ENCODE assay signal across 10 cellular contexts in the genomic region with DNA sequence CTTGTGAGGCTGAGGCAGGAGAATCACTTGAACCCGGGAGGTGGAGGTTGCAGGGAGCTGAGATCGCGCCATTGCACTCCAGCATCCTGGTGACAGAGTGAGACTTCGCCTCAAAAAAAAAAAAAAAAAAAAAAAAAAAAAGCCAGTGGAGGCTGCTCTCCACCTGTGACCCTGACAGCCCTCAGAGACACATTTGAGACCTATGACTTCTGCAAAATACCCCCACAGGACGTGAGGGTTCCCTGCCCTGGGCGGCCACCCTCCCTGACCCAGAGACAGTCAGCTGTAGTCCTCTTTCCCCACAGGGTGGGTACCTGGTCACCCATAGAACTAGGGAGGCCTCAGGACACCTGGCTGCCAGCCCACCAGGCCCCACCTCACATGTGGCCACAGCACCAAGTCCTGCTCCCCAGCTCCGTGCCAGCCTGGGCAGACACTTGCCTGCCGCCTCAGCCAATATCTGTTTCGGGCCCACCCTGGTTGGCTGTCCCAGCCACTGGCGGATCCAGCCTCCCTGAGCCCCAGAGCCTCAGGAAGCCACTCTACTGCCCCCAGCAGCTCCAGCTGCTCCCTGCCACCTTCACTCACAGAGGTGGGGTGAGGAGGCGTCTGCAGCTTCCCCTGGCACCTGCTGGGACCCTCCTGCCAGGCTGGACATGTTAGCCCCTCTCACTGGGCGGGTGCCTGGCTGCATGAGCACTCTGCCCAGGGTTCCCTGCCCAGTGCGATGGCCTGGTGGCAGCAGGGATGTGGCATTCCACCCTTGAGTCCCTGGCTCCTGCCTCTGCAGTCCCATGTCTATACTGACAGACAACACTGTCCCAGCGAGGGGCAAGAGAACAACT. TPM values are rescaled to one million over a fixed set of nuclear protein-coding genes. Genes with fewer than 3 reads are reported as not detected.
DNase-seq lines count a peak whose midpoint lies in the region; ATAC-seq and TF ChIP-seq lines count a peak whose summit lies in the region.
"Had no signal": no experiment of that assay in that cellular context is flagged by ENCODE, and none has a peak within 500 bp of the region (broad histone marks: within the 10 kb centered on the region; RNA-seq: fewer than 3 reads in every experiment).

No MANE protein-coding gene starts in this region.

- no peak overlapping the region for H3K4me3 ChIP-seq in CD8-positive, alpha-beta T cell (ENCODE audit: low read depth, low read length)
- H3K4me3 ChIP-seq in OCI-LY1 (ENCODE audit: low read depth, low read length, poor library complexity, severe bottlenecking) (no peak overlapping the region), parathyroid adenoma (ENCODE audit: low read depth, low read length) (no peak overlapping the region), MM.1S (ENCODE audit: low read length) (no peak overlapping the region)
- no peak overlapping the region for H3K4me3 ChIP-seq in effector memory CD4-positive, alpha-beta T cell (ENCODE audit: insufficient read depth, low read depth, low read length, poor library complexity, severe bottlenecking)

- H3K4me1 ChIP-seq in CD8-positive, alpha-beta T cell (ENCODE audit: insufficient read depth, low read length) = peaks cover 76% of the 10 kb centered on the region
- H3K4me1 ChIP-seq in OCI-LY1 (ENCODE audit: insufficient read depth, low read length, severe bottlenecking) (peaks cover 68% of the 10 kb centered on the region), parathyroid adenoma (peaks cover 42% of the 10 kb centered on the region), MM.1S (ENCODE audit: low read length) (peaks cover 16% of the 10 kb centered on the region)
- peaks cover 75% of the 10 kb centered on the region for H3K4me1 ChIP-seq in effector memory CD4-positive, alpha-beta T cell (ENCODE audit: control insufficient read depth, insufficient read depth, low read length, poor library complexity, severe bottlenecking)

- no peak for ATAC-seq in CD8-positive, alpha-beta T cell
- ATAC-seq in HG03469 (IDR thresholded peaks at IDR 0.05; ENCODE audit: unreplicated experiment) = no peak

- H3K9me3 Mint-ChIP-seq in CD8-positive, alpha-beta T cell = no peaks in the 10 kb centered on the region

- H3K27ac ChIP-seq in CD8-positive, alpha-beta T cell (ENCODE audit: low read depth, low read length) = peak overlapping the region; percentile 96
- peak overlapping the region; percentile 95 for H3K27ac ChIP-seq in OCI-LY1 (ENCODE audit: low read depth, low read length, poor library complexity, severe bottlenecking)
- peak overlapping the region; percentile 95 for H3K27ac ChIP-seq in effector memory CD4-positive, alpha-beta T cell (ENCODE audit: insufficient read depth, low read length, poor library complexity, severe bottlenecking)
- peak overlapping the region; percentile 96 for H3K27ac ChIP-seq in parathyroid adenoma
- no peak overlapping the region for H3K27ac ChIP-seq in MM.1S (ENCODE audit: low read length)

- H3K36me3 ChIP-seq in CD8-positive, alpha-beta T cell (ENCODE audit: insufficient read depth, low read length) = peaks cover 29% of the 10 kb centered on the region
- peaks cover 40% of the 10 kb centered on the region; the same call in 1 of the 2 replicates for H3K36me3 ChIP-seq in OCI-LY1 (ENCODE audit: insufficient read depth, low read length)
- H3K36me3 ChIP-seq in effector memory CD4-positive, alpha-beta T cell (ENCODE audit: control insufficient read depth, insufficient read depth, low read length) = peaks cover 71% of the 10 kb centered on the region
- H3K36me3 ChIP-seq in parathyroid adenoma (ENCODE audit: control insufficient read depth, insufficient read depth, low read length) = no peaks in the 10 kb centered on the region
- H3K36me3 ChIP-seq in MM.1S (replicated peaks; ENCODE audit: insufficient read depth, low read length) = 0 out of 2 replicates have a peak, but pooled peaks cover 3% of the 10 kb centered on the region

- peaks cover 35% of the 10 kb centered on the region for H3K36me3 Mint-ChIP-seq in CD8-positive, alpha-beta T cell

- H3K27me3 ChIP-seq in CD8-positive, alpha-beta T cell (ENCODE audit: insufficient read depth, low read length) = no peaks in the 10 kb centered on the region
- H3K27me3 ChIP-seq in OCI-LY1 (ENCODE audit: insufficient read depth, low read length) = no peaks in the 10 kb centered on the region
- no peaks in the 10 kb centered on the region for H3K27me3 ChIP-seq in effector memory CD4-positive, alpha-beta T cell (replicated peaks; ENCODE audit: control insufficient read depth, insufficient read depth, low read length, poor library complexity, severe bottlenecking)
- H3K27me3 ChIP-seq in parathyroid adenoma (ENCODE audit: control insufficient read depth, insufficient read depth, low read length) = no peaks in the 10 kb centered on the region
- H3K27me3 ChIP-seq in MM.1S (replicated peaks; ENCODE audit: insufficient read depth, low read length) = no peaks in the 10 kb centered on the region

- H3F3A ChIP-seq in OCI-LY1 (ENCODE audit: insufficient read depth, low read length) = no peaks in the 10 kb centered on the region
- peaks cover 16% of the 10 kb centered on the region; the same call in 1 of the 2 replicates for H3F3A ChIP-seq in MM.1S (ENCODE audit: insufficient read depth, low read length)

- H3K9me2 ChIP-seq in OCI-LY1 (ENCODE audit: low read depth, low read length) (no peaks in the 10 kb centered on the region), MM.1S (replicated peaks; ENCODE audit: insufficient read depth, low read length) (no peaks in the 10 kb centered on the region)

- H4K20me1 ChIP-seq in OCI-LY1 (ENCODE audit: insufficient read depth, low read length) (no peaks in the 10 kb centered on the region), MM.1S (ENCODE audit: insufficient read depth, low read length) (0 out of 2 replicates have a peak, but pooled peaks cover 5% of the 10 kb centered on the region)

- no peak for TF ChIP-seq CTCF in CD8-positive, alpha-beta T cell (IDR thresholded peaks at IDR 0.05)
- TF ChIP-seq CTCF in OCI-LY1 (IDR thresholded peaks at IDR 0.05; ENCODE audit: low read length) (no peak), parathyroid adenoma (IDR thresholded peaks at IDR 0.05) (no peak), MM.1S (IDR thresholded peaks at IDR 0.05; ENCODE audit: low read length) (no peak)

- DNase-seq in CD8-positive, alpha-beta T cell = peak in 1 of 7 experiments; percentile 47
- DNase-seq in effector memory CD4-positive, alpha-beta T cell = no peak
- DNase-seq in DMS153 (lab: John Stamatoyannopoulos, UW) (no peak), NCI-H128 (lab: John Stamatoyannopoulos, UW; ENCODE audit: unreplicated experiment) (no peak), MM.1S (no peak)
- DNase-seq: GDM1; stimulated activated CD4-positive, alpha-beta T cell treated with anti-CD3 and anti-CD28 coated beads, Interleukin-2, amount 100 ng/mL, for 24 hours had no signal

- no peaks in the 10 kb centered on the region for H3K9me3 ChIP-seq in CD8-positive, alpha-beta T cell (ENCODE audit: low read length)
- H3K9me3 ChIP-seq in OCI-LY1 (ENCODE audit: low read length) (no peaks in the 10 kb centered on the region), parathyroid adenoma (ENCODE audit: control insufficient read depth, low read length) (no peaks in the 10 kb centered on the region), MM.1S (replicated peaks; ENCODE audit: insufficient read depth, low read length) (no peaks in the 10 kb centered on the region)
- H3K9me3 ChIP-seq in effector memory CD4-positive, alpha-beta T cell (ENCODE audit: control insufficient read depth, low read length) = no peaks in the 10 kb centered on the region

- peak overlapping the region; percentile 42 for H3K4me3 Mint-ChIP-seq in CD8-positive, alpha-beta T cell

- H3K4me2 ChIP-seq in OCI-LY1 (ENCODE audit: low read length) (no peak overlapping the region), parathyroid adenoma (ENCODE audit: low read length) (no peak overlapping the region), MM.1S (ENCODE audit: low read depth, low read length) (no peak overlapping the region)

- H3K4me1 Mint-ChIP-seq in CD8-positive, alpha-beta T cell (ENCODE audit: low read depth) = peaks cover 41% of the 10 kb centered on the region

- intact Hi-C loops in CD8-positive, alpha-beta T cell (cut with DNase I, micrococcal nuclease) = loop anchor here (1.0 to 2.0 kb wide), 6 partner anchors 25 to 107 kb away; partner anchors contain the start of genes IZUMO4 (in 2 of the 2), MOB3A (in 2 of the 2) and AP3D1 (in 1 of the 2)

- peak overlapping the region; percentile 93 for H3K27ac Mint-ChIP-seq in CD8-positive, alpha-beta T cell

- H3K9ac ChIP-seq in OCI-LY1 (ENCODE audit: low read length) (no peak overlapping the region), parathyroid adenoma (no peak overlapping the region), MM.1S (ENCODE audit: low read length) (no peak overlapping the region)

- POLR2A ChIA-PET in CD8-positive, alpha-beta T cell (lab: Charles Lee) = interaction anchor here (0.6 to 3.6 kb wide), 2 partner anchors 8 to 214 kb away, joined by 3 to 25 read pairs; partner anchors contain the start of gene MKNK2

- CTCF ChIA-PET in CD8-positive, alpha-beta T cell (lab: Charles Lee) = interaction anchor here (0.7 to 2.6 kb wide), 4 partner anchors 8 to 114 kb away, joined by 3 to 7 read pairs (median 4); no protein-coding TSS in a partner anchor

- no peaks in the 10 kb centered on the region for H3K79me2 ChIP-seq in OCI-LY1 (ENCODE audit: insufficient read depth, low read length)
- H3K79me2 ChIP-seq in parathyroid adenoma = peaks cover 27% of the 10 kb centered on the region
- H3K79me2 ChIP-seq in MM.1S (ENCODE audit: low read length) = peaks cover 75% of the 10 kb centered on the region

- H2AFZ ChIP-seq in OCI-LY1 (ENCODE audit: low read length) (no peak overlapping the region), parathyroid adenoma (no peak overlapping the region), MM.1S (ENCODE audit: low read length) (no peak overlapping the region)

- H3K27me3 Mint-ChIP-seq in CD8-positive, alpha-beta T cell (ENCODE audit: low read depth) = no peaks in the 10 kb centered on the region

RNA-seq across cellular contexts. Expression of gene MKNK2, which starts 7.0 kb away (rescaled TPM):
- total RNA-seq in CD8-positive, alpha-beta T cell = 100 to 1,000 TPM; 453 to 455 TPM

RNA-seq across cellular contexts. Expression of gene BTBD2, which starts 28.6 kb away (rescaled TPM):
- 10 to 100 TPM; 34.5 to 35.5 TPM for total RNA-seq in CD8-positive, alpha-beta T cell

RNA-seq across cellular contexts. Expression of gene MOB3A, which starts 52.0 kb away (rescaled TPM):
- 10 to 100 TPM; 76.7 to 80.0 TPM for total RNA-seq in CD8-positive, alpha-beta T cell

RNA-seq across cellular contexts. Expression of gene IZUMO4, which starts 52.6 kb away (rescaled TPM):
- 10 to 100 TPM; 11.9 to 15.3 TPM for total RNA-seq in CD8-positive, alpha-beta T cell
